17 cellular contexts compared by ENCODE assay signal in genomic region chr10:48257407-48257961, GRCh38. TPM values are rescaled to one million over a fixed set of nuclear protein-coding genes. Genes with fewer than 3 reads are reported as not detected.
DNase-seq lines count a peak whose midpoint lies in the region; ATAC-seq and TF ChIP-seq lines count a peak whose summit lies in the region.
"Had no signal": no experiment of that assay in that cellular context is flagged by ENCODE, and none has a peak within 500 bp of the region (broad histone marks: within the 10 kb centered on the region; RNA-seq: fewer than 3 reads in every experiment).

No MANE protein-coding gene starts in this region.

- H3K4me1 ChIP-seq in right cardiac atrium (ENCODE audit: control insufficient read depth, insufficient read depth, low read length) (no peaks in the 10 kb centered on the region), endodermal cell (ENCODE audit: control insufficient read depth, insufficient read depth, low read length) (peaks cover 12% of the 10 kb centered on the region)
- H3K4me1 ChIP-seq: A549 had no signal

- H3K36me3 Mint-ChIP-seq in endodermal cell (ENCODE audit: low read depth) = no peaks in the 10 kb centered on the region
- H3K36me3 Mint-ChIP-seq: CD4-positive, CD25-positive, alpha-beta regulatory T cell had no signal

- H3K27ac Mint-ChIP-seq in endodermal cell = peak overlapping the region; percentile 65
- H3K27ac Mint-ChIP-seq: CD4-positive, CD25-positive, alpha-beta regulatory T cell had no signal

- H3K27me3 ChIP-seq in right cardiac atrium (ENCODE audit: control insufficient read depth, insufficient read depth) = no peaks in the 10 kb centered on the region
- H3K27me3 ChIP-seq in endodermal cell (ENCODE audit: control insufficient read depth, insufficient read depth, low read length, poor library complexity, severe bottlenecking) = no peaks in the 10 kb centered on the region
- H3K27me3 ChIP-seq: BLaER1 had no signal

- intact Hi-C loops in right cardiac atrium (cut with DNase I) = no loop called here
- intact Hi-C loops in cardiac septum (cut with DNase I) = no loop called here
- intact Hi-C loops in left colon (cut with DNase I, micrococcal nuclease) = no loop called here

- H3K4me3 Mint-ChIP-seq in endodermal cell = no peak overlapping the region
- H3K4me3 Mint-ChIP-seq: CD4-positive, CD25-positive, alpha-beta regulatory T cell had no signal

- H3K27ac ChIP-seq in right cardiac atrium (ENCODE audit: low read length) (peak overlapping the region; percentile 17), endodermal cell (ENCODE audit: low read depth, low read length) (no peak overlapping the region)
- H3K27ac ChIP-seq: A549, BLaER1 had no signal

- no peak for ATAC-seq in right cardiac atrium
- ATAC-seq in left colon = no peak
- ATAC-seq in GM21576 (IDR thresholded peaks at IDR 0.05; ENCODE audit: unreplicated experiment) = no peak
- ATAC-seq: A549 had no signal

- no peak overlapping the region for H3K4me3 ChIP-seq in right cardiac atrium (ENCODE audit: low read length)
- no peak overlapping the region for H3K4me3 ChIP-seq in endodermal cell (ENCODE audit: low read length)
- H3K4me3 ChIP-seq: A549, BLaER1 had no signal

- no peaks in the 10 kb centered on the region for H3K36me3 ChIP-seq in endodermal cell (ENCODE audit: control insufficient read depth, insufficient read depth, low read length)
- H3K36me3 ChIP-seq: BLaER1 had no signal

- H3K4me1 Mint-ChIP-seq in endodermal cell = peaks cover 16% of the 10 kb centered on the region
- H3K4me1 Mint-ChIP-seq: CD4-positive, CD25-positive, alpha-beta regulatory T cell had no signal

- H3K9me3 ChIP-seq in right cardiac atrium (ENCODE audit: control insufficient read depth, low read length) (no peaks in the 10 kb centered on the region), endodermal cell (ENCODE audit: control insufficient read depth, low read length) (no peaks in the 10 kb centered on the region)
- H3K9me3 ChIP-seq: BLaER1 had no signal

- TF ChIP-seq CTCF in GM13976 (IDR thresholded peaks at IDR 0.05; ENCODE audit: borderline replicate concordance, control extremely low read depth, extremely low read depth, insufficient read depth, missing control alignments) (no peak), endodermal cell (conservative IDR thresholded peaks at IDR 0.05) (no peak)

- H3K27me3 Mint-ChIP-seq in endodermal cell (ENCODE audit: insufficient read depth) = peaks cover 3% of the 10 kb centered on the region

- no peaks in the 10 kb centered on the region for H3K9me3 Mint-ChIP-seq in endodermal cell

- in situ Hi-C loops in GM13976 (cut with MboI; ENCODE audit: low sequenced_read_pairs, unreplicated experiment) = no loop called here

- H3K9ac ChIP-seq in endodermal cell (ENCODE audit: extremely low read depth, low read length, poor library complexity, severe bottlenecking) = no peak overlapping the region
- H3K9ac ChIP-seq: BLaER1 had no signal

- WGBS in right cardiac atrium = 78% methylated on average over 3 of the region's 3 CpGs
- WGBS in endodermal cell (ENCODE audit: insufficient coverage in 1 of 2, insufficient read length in 1 of 2), 2 experiments = 90 to 94% methylated on average over 2 to 3 of the region's 3 CpGs

- DNase-seq in right cardiac atrium (no peak), cardiac septum (ENCODE audit: low spot score) (no peak), GM13976 (ENCODE audit: low spot score) (peak; percentile 2), endodermal cell (peak; percentile 44), left colon (no peak), middle frontal gyrus (ENCODE audit: extremely low spot score, low spot score) (no peak)
- DNase-seq: AML-193; CD4-positive, CD25-positive, alpha-beta regulatory T cell; DMS53; H7; IMR-90; KG1 had no signal

RNA-seq across cellular contexts. Expression of gene FRMPD2, which starts 17.0 kb away (rescaled TPM):
- 1 to 10 TPM; 3.5 to 6.5 (median 4.5) TPM for total RNA-seq in right cardiac atrium
- 1.3 TPM for polyA plus RNA-seq in right cardiac atrium
- total RNA-seq in cardiac septum = not detected
- 1 to 10 TPM in 1 of 2 donors, under 1 TPM in 1; 0.44 to 1.5 TPM for total RNA-seq in endodermal cell
- 0.28 TPM for polyA plus RNA-seq in endodermal cell (2013, experiment 1 of 2)
- polyA plus RNA-seq in endodermal cell (2013, experiment 2 of 2) = 0.37 TPM
- under 1 TPM; 0.18 to 0.36 TPM for total RNA-seq in left colon
- total RNA-seq: CD4-positive, CD25-positive, alpha-beta regulatory T cell; H7; HT-29 had no signal
- polyA plus RNA-seq: AG04450; CD4-positive, CD25-positive, alpha-beta regulatory T cell; IMR-90 had no signal

RNA-seq across cellular contexts. Expression of gene MAPK8, which starts 49.0 kb away (rescaled TPM):
- total RNA-seq in right cardiac atrium (10 to 100 TPM; 31.5 to 35.5 (median 34.1) TPM), cardiac septum (34.1 TPM), endodermal cell (100 to 1,000 TPM in 1 of 2 donors, 10 to 100 TPM in 1; 84.2 to 146 TPM), left colon (10 to 100 TPM; 43.1 to 50.9 TPM)
- polyA plus RNA-seq in right cardiac atrium = 9.4 TPM
- polyA plus RNA-seq in endodermal cell (2013, experiment 1 of 2) = 65.8 TPM
- polyA plus RNA-seq in endodermal cell (2013, experiment 2 of 2) = 70.2 TPM

Comparison
In these comparisons a context has a peak if more than half of its experiments do, and no peak if none do; other contexts are left out.
1. DNase-seq: peak in GM13976 (single experiment) and endodermal cell (single experiment); none in right cardiac atrium (0 of 3), cardiac septum (single experiment), left colon (0 of 2) and middle frontal gyrus (single experiment).